In the genomic region with DNA sequence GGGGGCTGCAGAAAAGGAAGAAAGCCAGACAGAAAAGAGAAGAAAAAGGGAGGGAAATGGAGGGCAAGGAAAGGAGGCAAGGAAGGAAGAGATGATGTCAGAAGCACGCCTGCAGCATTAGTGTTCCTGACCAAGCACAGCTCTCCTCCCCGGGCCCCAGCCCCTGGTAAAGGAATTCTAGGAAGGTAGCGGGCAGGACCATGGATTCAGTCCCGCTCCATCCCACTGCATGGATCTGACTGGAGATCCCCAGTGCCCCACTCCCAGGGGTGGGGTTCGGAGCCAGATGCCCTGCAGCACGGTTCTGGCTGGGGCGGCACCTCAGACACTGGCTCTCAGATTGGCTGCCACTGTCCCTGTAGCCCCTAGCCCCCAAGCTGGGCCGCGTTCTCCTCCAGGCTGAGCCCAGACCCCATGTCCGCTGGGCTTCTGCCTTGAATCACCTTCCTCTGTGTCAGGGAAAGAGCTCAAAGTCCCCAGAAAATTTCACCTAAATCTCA, we compare ENCODE assay signal across 31 cellular contexts. TPM values are rescaled to one million over a fixed set of nuclear protein-coding genes. Genes with fewer than 3 reads are reported as not detected.
"Had no signal": no experiment of that assay in that cellular context is flagged by ENCODE, and none has a peak within 500 bp of the region (broad histone marks: within the 10 kb centered on the region; RNA-seq: fewer than 3 reads in every experiment).

No MANE protein-coding gene starts in this region.

- H3K27ac ChIP-seq: Peyer's patch, RWPE1, VCaP had no signal

- H3K36me3 Mint-ChIP-seq: activated CD8-positive, alpha-beta memory T cell treated with anti-CD3 and anti-CD28 coated beads, Interleukin-2, amount 10 ng/mL, durations not matched to agents 7 days and 5 days; activated naive CD8-positive, alpha-beta T cell treated with anti-CD3 and anti-CD28 coated beads for 36 hours had no signal

- H3K27me3 Mint-ChIP-seq: activated B cell treated with CpG ODN at 0.5 μM for 24 hours; activated CD4-positive, alpha-beta memory T cell treated with anti-CD3 and anti-CD28 coated beads, Interleukin-2, amount 10 ng/mL, durations not matched to agents 7 days and 5 days; activated CD8-positive, alpha-beta memory T cell treated with anti-CD3 and anti-CD28 coated beads, Interleukin-2, amount 10 ng/mL, durations not matched to agents 7 days and 5 days; activated naive CD8-positive, alpha-beta T cell treated with anti-CD3 and anti-CD28 coated beads for 36 hours had no signal

- H3K36me3 ChIP-seq: Peyer's patch had no signal

- H3K4me1 ChIP-seq: Peyer's patch had no signal

- H3K9me3 Mint-ChIP-seq: activated CD4-positive, alpha-beta memory T cell treated with anti-CD3 and anti-CD28 coated beads, Interleukin-2, amount 10 ng/mL, durations not matched to agents 7 days and 5 days had no signal

- H3K9me3 ChIP-seq: Peyer's patch had no signal

- DNase-seq: activated B cell treated with CpG ODN at 0.5 μM for 24 hours; activated CD4-positive, alpha-beta memory T cell treated with anti-CD3 and anti-CD28 coated beads, Interleukin-2, amount 10 ng/mL, durations not matched to agents 7 days and 5 days; activated CD4-positive, alpha-beta T cell treated with anti-CD3 and anti-CD28 coated beads for 4 hours; activated CD4-positive, CD25-positive, alpha-beta regulatory T cell treated with anti-CD3 and anti-CD28 coated beads, Interleukin-2, amount 50 U/mL, for 72 hours; activated CD8-positive, alpha-beta memory T cell treated with anti-CD3 and anti-CD28 coated beads for 24 hours; activated CD8-positive, alpha-beta memory T cell treated with anti-CD3 and anti-CD28 coated beads, Interleukin-2, amount 10 ng/mL, durations not matched to agents 7 days and 5 days; activated CD8-positive, alpha-beta memory T cell treated with anti-CD3 and anti-CD28 coated beads, Interleukin-2, amount 50 U/mL, for 48 hours; activated effector memory CD4-positive, alpha-beta T cell treated with Interleukin-2 at 50 U/mL for 16 hours; activated naive CD4-positive, alpha-beta T cell; activated naive CD4-positive, alpha-beta T cell treated with anti-CD3 and anti-CD28 coated beads, Interleukin-2, amount 50 U/mL, for 16 hours; activated naive CD8-positive, alpha-beta T cell treated with anti-CD3 and anti-CD28 coated beads for 36 hours; activated T-cell treated with anti-CD3 and anti-CD28 coated beads, Interleukin-2, amount 50 U/mL, for 48 hours; amniotic stem cell; Kasumi-1; KG1; MG63; NCI-H1048; NCI-H1105 treated with DMSO at 0.1 percent for 48 hours; NCI-H1436; NCI-H1694 treated with DMSO at 0.1 percent for 48 hours; NCI-H2029; NCI-H345; NCI-H524 treated with DMSO at 0.1 percent for 48 hours; PC-3; SW 1271; T-helper 1 cell; T-helper 2 cell; T-helper 9 cell had no signal

- H3K4me3 ChIP-seq: MG63, Peyer's patch had no signal

- H3K4me1 Mint-ChIP-seq: activated B cell treated with CpG ODN at 0.5 μM for 24 hours; activated CD4-positive, alpha-beta memory T cell treated with anti-CD3 and anti-CD28 coated beads, Interleukin-2, amount 10 ng/mL, durations not matched to agents 7 days and 5 days; activated naive CD8-positive, alpha-beta T cell treated with anti-CD3 and anti-CD28 coated beads for 36 hours had no signal

- H3K27me3 ChIP-seq: MG63, Peyer's patch had no signal

- H3K27ac Mint-ChIP-seq: activated B cell treated with CpG ODN at 0.5 μM for 24 hours; activated CD4-positive, alpha-beta memory T cell treated with anti-CD3 and anti-CD28 coated beads, Interleukin-2, amount 10 ng/mL, durations not matched to agents 7 days and 5 days; activated CD8-positive, alpha-beta memory T cell treated with anti-CD3 and anti-CD28 coated beads, Interleukin-2, amount 10 ng/mL, durations not matched to agents 7 days and 5 days; activated naive CD8-positive, alpha-beta T cell treated with anti-CD3 and anti-CD28 coated beads for 36 hours had no signal

- H3K4me3 Mint-ChIP-seq: activated B cell treated with CpG ODN at 0.5 μM for 24 hours; activated CD4-positive, alpha-beta memory T cell treated with anti-CD3 and anti-CD28 coated beads, Interleukin-2, amount 10 ng/mL, durations not matched to agents 7 days and 5 days; activated CD8-positive, alpha-beta memory T cell treated with anti-CD3 and anti-CD28 coated beads, Interleukin-2, amount 10 ng/mL, durations not matched to agents 7 days and 5 days; activated naive CD8-positive, alpha-beta T cell treated with anti-CD3 and anti-CD28 coated beads for 36 hours had no signal

RNA-seq across cellular contexts. Expression of gene TSHZ3, which starts 59.8 kb away (rescaled TPM):
- total RNA-seq: activated B cell treated with CpG ODN at 0.5 μM for 24 hours had no signal
